Comparison of ENCODE assay signal across 34 cellular contexts in genomic region chr9:35380619-35381018, GRCh38.
"Had no signal": no experiment of that assay in that cellular context is flagged by ENCODE, and none has a peak within 500 bp of the region (broad histone marks: within the 10 kb centered on the region; RNA-seq: fewer than 3 reads in every experiment).

No MANE protein-coding gene starts in this region.

- H3K36me3 Mint-ChIP-seq: activated naive CD8-positive, alpha-beta T cell treated with anti-CD3 and anti-CD28 coated beads, Interleukin-2, amount 10 ng/mL, durations not matched to agents 7 days and 5 days had no signal

- H3K9me3 ChIP-seq: esophagus muscularis mucosa, gastrocnemius medialis, heart left ventricle had no signal

- H3K4me3 ChIP-seq: esophagus muscularis mucosa, gastrocnemius medialis, heart left ventricle had no signal

- ATAC-seq: activated CD4-positive, CD25-positive, alpha-beta regulatory T cell treated with anti-CD3 and anti-CD28 coated beads, Interleukin-2, amount 50 U/mL, for 24 hours; activated T-cell treated with anti-CD3 and anti-CD28 coated beads, Interleukin-2, amount 50 U/mL, for 72 hours; effector memory CD8-positive, alpha-beta T cell; foreskin keratinocyte; gastrocnemius medialis; heart left ventricle; T-helper 17 cell had no signal

- DNase-seq: activated B cell treated with CpG ODN at 0.5 μM for 24 hours; activated CD4-positive, alpha-beta memory T cell treated with anti-CD3 and anti-CD28 coated beads, Interleukin-2, amount 10 ng/mL, durations not matched to agents 7 days and 5 days; activated CD4-positive, alpha-beta T cell treated with anti-CD3 and anti-CD28 coated beads for 4 hours; activated CD4-positive, alpha-beta T cell treated with anti-CD3 and anti-CD28 coated beads, Interleukin-2, amount 10 ng/mL, durations not matched to agents 7 days and 5 days; activated CD4-positive, alpha-beta T cell treated with anti-CD3 and anti-CD28 coated beads, Interleukin-2, amount 50 U/mL, for 4 hours; activated CD8-positive, alpha-beta memory T cell treated with anti-CD3 and anti-CD28 coated beads, Interleukin-2, amount 50 U/mL, for 48 hours; activated gamma-delta T cell; activated naive CD4-positive, alpha-beta T cell treated with anti-CD3 and anti-CD28 coated beads, Interleukin-2, amount 50 U/mL, for 16 hours; activated naive CD4-positive, alpha-beta T cell treated with Interleukin-2 at 50 U/mL for 16 hours; activated naive CD8-positive, alpha-beta T cell treated with anti-CD3 and anti-CD28 coated beads, Interleukin-2, amount 10 ng/mL, durations not matched to agents 7 days and 5 days; activated T-cell treated with anti-CD3 and anti-CD28 coated beads for 4 hours; activated T-cell treated with anti-CD3 and anti-CD28 coated beads, Interleukin-2, amount 50 U/mL, for 24 hours; activated T-cell treated with anti-CD3 and anti-CD28 coated beads, Interleukin-2, amount 50 U/mL, for 72 hours; amniotic stem cell; anterior cingulate cortex; brain microvascular endothelial cell; caudate nucleus; cortex of kidney; dermis blood vessel endothelial cell; effector CD4-positive, alpha-beta T cell; effector memory CD8-positive, alpha-beta T cell; erythroblast; foreskin keratinocyte; gastrocnemius medialis; glutamatergic neuron; heart left ventricle; SW 1271; T-helper 1 cell; T-helper 17 cell; T1000; WERI-Rb-1 had no signal

- H3K27ac ChIP-seq: brain microvascular endothelial cell, esophagus muscularis mucosa, foreskin keratinocyte, gastrocnemius medialis, heart left ventricle, WERI-Rb-1 had no signal

- H3K27ac Mint-ChIP-seq: activated B cell treated with CpG ODN at 0.5 μM for 24 hours; activated CD4-positive, alpha-beta memory T cell treated with anti-CD3 and anti-CD28 coated beads, Interleukin-2, amount 10 ng/mL, durations not matched to agents 7 days and 5 days; activated CD4-positive, alpha-beta T cell treated with anti-CD3 and anti-CD28 coated beads, Interleukin-2, amount 10 ng/mL, durations not matched to agents 7 days and 5 days; activated naive CD8-positive, alpha-beta T cell treated with anti-CD3 and anti-CD28 coated beads, Interleukin-2, amount 10 ng/mL, durations not matched to agents 7 days and 5 days; activated T-cell treated with anti-CD3 and anti-CD28 coated beads, Interleukin-2, amount 50 U/mL, for 24 hours; activated T-cell treated with anti-CD3 and anti-CD28 coated beads, Interleukin-2, amount 50 U/mL, for 72 hours; effector memory CD8-positive, alpha-beta T cell; T-helper 17 cell; T-helper 2 cell treated with Interferon-gamma antibody and Interleukin-4, amounts not matched to agents 5 μg/mL and 100 μg/mL, for 36 hours had no signal

- H3K27me3 ChIP-seq: brain microvascular endothelial cell, esophagus muscularis mucosa, foreskin keratinocyte, gastrocnemius medialis, heart left ventricle had no signal

- H3K4me1 ChIP-seq: esophagus muscularis mucosa, foreskin keratinocyte had no signal

- H3K9me3 Mint-ChIP-seq: activated B cell treated with CpG ODN at 0.5 μM for 24 hours; activated CD4-positive, alpha-beta memory T cell treated with anti-CD3 and anti-CD28 coated beads, Interleukin-2, amount 10 ng/mL, durations not matched to agents 7 days and 5 days; activated CD4-positive, alpha-beta T cell treated with anti-CD3 and anti-CD28 coated beads, Interleukin-2, amount 10 ng/mL, durations not matched to agents 7 days and 5 days; activated naive CD8-positive, alpha-beta T cell treated with anti-CD3 and anti-CD28 coated beads, Interleukin-2, amount 10 ng/mL, durations not matched to agents 7 days and 5 days; activated T-cell treated with anti-CD3 and anti-CD28 coated beads, Interleukin-2, amount 50 U/mL, for 24 hours; activated T-cell treated with anti-CD3 and anti-CD28 coated beads, Interleukin-2, amount 50 U/mL, for 72 hours; effector memory CD8-positive, alpha-beta T cell; T-helper 2 cell treated with Interferon-gamma antibody and Interleukin-4, amounts not matched to agents 5 μg/mL and 100 μg/mL, for 36 hours had no signal
